37 cellular contexts compared by ENCODE assay signal in genomic region chr12:98355933-98356332, GRCh38.
"Had no signal": no experiment of that assay in that cellular context is flagged by ENCODE, and none has a peak within 500 bp of the region (broad histone marks: within the 10 kb centered on the region; RNA-seq: fewer than 3 reads in every experiment).

No MANE protein-coding gene starts in this region.

- H3K4me3 Mint-ChIP-seq: activated B cell treated with CpG ODN at 0.5 μM for 24 hours; activated CD4-positive, alpha-beta memory T cell treated with anti-CD3 and anti-CD28 coated beads for 36 hours; activated CD4-positive, alpha-beta T cell treated with anti-CD3 and anti-CD28 coated beads, Interleukin-2, amount 10 ng/mL, durations not matched to agents 24 days and 14 days; activated CD8-positive, alpha-beta T cell treated with anti-CD3 and anti-CD28 coated beads for 36 hours; activated naive CD4-positive, alpha-beta T cell treated with anti-CD3 and anti-CD28 coated beads for 36 hours; activated naive CD8-positive, alpha-beta T cell treated with anti-CD3 and anti-CD28 coated beads for 36 hours; activated T-cell treated with anti-CD3 and anti-CD28 coated beads, Interleukin-2, amount 50 U/mL, for 4 hours; activated T-cell treated with anti-CD3 and anti-CD28 coated beads, Interleukin-2, amount 50 U/mL, for 72 hours; activated T-helper 1 cell treated with anti-CD3 and anti-CD28 coated beads, Interleukin-12 subunit alpha, Interleukin-12 subunit beta, Interleukin-2, Interleukin-4 antibody, amounts not matched to agents 30 ng/mL and 10 ng/mL and 1 ng/mL, durations not matched to agents 14 hours and 24 hours and 36 hours; activated T-helper 17 cell treated with anti-CD3 and anti-CD28 coated beads, Interleukin-2, amount 50 U/mL, for 72 hours; brain; central memory CD8-positive, alpha-beta T cell; T-helper 1 cell treated with Interleukin-12 subunit alpha and Interleukin-12 subunit beta and Interleukin-4 antibody, amounts not matched to agents 30 μg/mL and 1 μg/mL, for 36 hours; T-helper 2 cell treated with Interferon-gamma antibody and Interleukin-4, amounts not matched to agents 5 μg/mL and 100 μg/mL, for 36 hours had no signal

- H3K4me3 ChIP-seq: adrenal gland, cardiac muscle cell had no signal

- H3K36me3 ChIP-seq: adrenal gland, cardiac muscle cell had no signal

- H3K27me3 ChIP-seq: adrenal gland, cardiac muscle cell had no signal

- H3K9me3 Mint-ChIP-seq: activated B cell treated with CpG ODN at 0.5 μM for 24 hours; activated CD4-positive, alpha-beta memory T cell treated with anti-CD3 and anti-CD28 coated beads for 36 hours; activated CD4-positive, alpha-beta T cell treated with anti-CD3 and anti-CD28 coated beads, Interleukin-2, amount 10 ng/mL, durations not matched to agents 24 days and 14 days; activated CD8-positive, alpha-beta T cell treated with anti-CD3 and anti-CD28 coated beads for 36 hours; activated naive CD4-positive, alpha-beta T cell treated with anti-CD3 and anti-CD28 coated beads for 36 hours; activated naive CD4-positive, alpha-beta T cell treated with anti-CD3 and anti-CD28 coated beads, Interleukin-2, amount 50 U/mL, for 72 hours; activated naive CD8-positive, alpha-beta T cell treated with anti-CD3 and anti-CD28 coated beads for 36 hours; activated T-cell treated with anti-CD3 and anti-CD28 coated beads, Interleukin-2, amount 50 U/mL, for 4 hours; activated T-cell treated with anti-CD3 and anti-CD28 coated beads, Interleukin-2, amount 50 U/mL, for 72 hours; activated T-helper 1 cell treated with anti-CD3 and anti-CD28 coated beads, Interleukin-12 subunit alpha, Interleukin-12 subunit beta, Interleukin-2, Interleukin-4 antibody, amounts not matched to agents 30 ng/mL and 10 ng/mL and 1 ng/mL, durations not matched to agents 14 hours and 24 hours and 36 hours; activated T-helper 17 cell treated with anti-CD3 and anti-CD28 coated beads, Interleukin-2, amount 50 U/mL, for 72 hours; central memory CD8-positive, alpha-beta T cell; T-helper 1 cell treated with Interleukin-12 subunit alpha and Interleukin-12 subunit beta and Interleukin-4 antibody, amounts not matched to agents 30 μg/mL and 1 μg/mL, for 36 hours; T-helper 2 cell treated with Interferon-gamma antibody and Interleukin-4, amounts not matched to agents 5 μg/mL and 100 μg/mL, for 36 hours had no signal

- H3K27me3 Mint-ChIP-seq: brain had no signal

- H3K4me1 Mint-ChIP-seq: activated B cell treated with CpG ODN at 0.5 μM for 24 hours; activated CD4-positive, alpha-beta T cell treated with anti-CD3 and anti-CD28 coated beads, Interleukin-2, amount 10 ng/mL, durations not matched to agents 24 days and 14 days; central memory CD8-positive, alpha-beta T cell had no signal

- H3K36me3 Mint-ChIP-seq: activated CD4-positive, alpha-beta memory T cell treated with anti-CD3 and anti-CD28 coated beads for 36 hours; activated naive CD4-positive, alpha-beta T cell treated with anti-CD3 and anti-CD28 coated beads, Interleukin-2, amount 50 U/mL, for 72 hours; activated naive CD8-positive, alpha-beta T cell treated with anti-CD3 and anti-CD28 coated beads for 36 hours; brain had no signal

- H3K27ac ChIP-seq: adrenal gland, cardiac muscle cell, VCaP had no signal

- H3K9me3 ChIP-seq: adrenal gland had no signal

- DNase-seq: activated B cell treated with CpG ODN at 0.5 μM for 24 hours; activated CD4-positive, alpha-beta memory T cell treated with anti-CD3 and anti-CD28 coated beads for 36 hours; activated CD4-positive, alpha-beta T cell treated with anti-CD3 and anti-CD28 coated beads for 4 hours; activated CD4-positive, alpha-beta T cell treated with anti-CD3 and anti-CD28 coated beads, Interleukin-2, amount 10 ng/mL, durations not matched to agents 24 days and 14 days; activated CD4-positive, alpha-beta T cell treated with anti-CD3 and anti-CD28 coated beads, Interleukin-2, amount 50 U/mL, for 1 hour; activated CD4-positive, alpha-beta T cell treated with anti-CD3 and anti-CD28 coated beads, Interleukin-2, amount 50 U/mL, for 4 hours; activated CD4-positive, CD25-positive, alpha-beta regulatory T cell treated with anti-CD3 and anti-CD28 coated beads, Interleukin-2, amount 50 U/mL, for 72 hours; activated CD8-positive, alpha-beta memory T cell treated with anti-CD3 and anti-CD28 coated beads, Interleukin-2, amount 50 U/mL, for 4 hours; activated CD8-positive, alpha-beta T cell treated with anti-CD3 and anti-CD28 coated beads for 36 hours; activated effector memory CD4-positive, alpha-beta T cell treated with anti-CD3 and anti-CD28 coated beads, Interleukin-2, amount 50 U/mL, for 16 hours; activated gamma-delta T cell treated with Interleukin-2 at 50 U/mL for 16 hours; activated naive CD4-positive, alpha-beta T cell; activated naive CD4-positive, alpha-beta T cell treated with anti-CD3 and anti-CD28 coated beads for 36 hours; activated naive CD4-positive, alpha-beta T cell treated with anti-CD3 and anti-CD28 coated beads, Interleukin-2, amount 50 U/mL, for 16 hours; activated naive CD8-positive, alpha-beta T cell treated with anti-CD3 and anti-CD28 coated beads for 36 hours; activated T-cell treated with anti-CD3 and anti-CD28 coated beads for 4 hours; activated T-cell treated with anti-CD3 and anti-CD28 coated beads, Interleukin-2, amount 50 U/mL, for 1 hour; activated T-cell treated with anti-CD3 and anti-CD28 coated beads, Interleukin-2, amount 50 U/mL, for 4 hours; activated T-cell treated with anti-CD3 and anti-CD28 coated beads, Interleukin-2, amount 50 U/mL, for 72 hours; adrenal gland; amniotic stem cell; aorta; caudate nucleus; cerebellar nuclear complex; T-helper 2 cell; T-helper 9 cell had no signal

- FAIRE-seq: bronchial epithelial cell, TTC549 had no signal

- H3K27ac Mint-ChIP-seq: activated B cell treated with CpG ODN at 0.5 μM for 24 hours; activated CD4-positive, alpha-beta memory T cell treated with anti-CD3 and anti-CD28 coated beads for 36 hours; activated CD4-positive, alpha-beta T cell treated with anti-CD3 and anti-CD28 coated beads, Interleukin-2, amount 10 ng/mL, durations not matched to agents 24 days and 14 days; activated CD8-positive, alpha-beta T cell treated with anti-CD3 and anti-CD28 coated beads for 36 hours; activated naive CD4-positive, alpha-beta T cell treated with anti-CD3 and anti-CD28 coated beads for 36 hours; activated naive CD4-positive, alpha-beta T cell treated with anti-CD3 and anti-CD28 coated beads, Interleukin-2, amount 50 U/mL, for 72 hours; activated naive CD8-positive, alpha-beta T cell treated with anti-CD3 and anti-CD28 coated beads for 36 hours; activated T-cell treated with anti-CD3 and anti-CD28 coated beads, Interleukin-2, amount 50 U/mL, for 72 hours; activated T-helper 1 cell treated with anti-CD3 and anti-CD28 coated beads, Interleukin-12 subunit alpha, Interleukin-12 subunit beta, Interleukin-2, Interleukin-4 antibody, amounts not matched to agents 30 ng/mL and 10 ng/mL and 1 ng/mL, durations not matched to agents 14 hours and 24 hours and 36 hours; activated T-helper 17 cell treated with anti-CD3 and anti-CD28 coated beads, Interleukin-2, amount 50 U/mL, for 72 hours; brain; T-helper 1 cell treated with Interleukin-12 subunit alpha and Interleukin-12 subunit beta and Interleukin-4 antibody, amounts not matched to agents 30 μg/mL and 1 μg/mL, for 36 hours; T-helper 2 cell treated with Interferon-gamma antibody and Interleukin-4, amounts not matched to agents 5 μg/mL and 100 μg/mL, for 36 hours had no signal

- H3K4me1 ChIP-seq: adrenal gland had no signal
